Comparison of ENCODE assay signal across 20 cellular contexts in the genomic region with DNA sequence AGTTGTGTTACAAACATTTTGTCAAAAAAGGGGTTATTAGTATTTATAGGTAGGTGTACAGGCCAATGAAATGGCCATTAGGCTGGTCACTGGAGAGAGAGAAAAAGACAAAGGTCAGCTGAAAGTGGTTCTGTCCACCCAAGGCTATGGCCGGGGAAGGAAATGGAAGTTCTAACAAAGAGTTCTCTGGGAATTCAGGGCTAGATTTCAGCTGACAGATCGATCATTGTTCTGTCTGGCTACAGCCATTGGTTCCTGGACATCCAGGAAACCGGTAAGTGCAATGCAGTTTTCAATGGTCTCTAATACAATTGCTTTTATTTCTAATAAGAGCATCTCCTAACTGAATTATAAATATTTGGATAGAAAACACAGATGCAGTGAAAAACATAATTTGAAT. TPM values are rescaled to one million over a fixed set of nuclear protein-coding genes. Genes with fewer than 3 reads are reported as not detected.
A peak's percentile ranks its signal among the peaks of the same experiment; 100 is the strongest.
DNase-seq lines count a peak whose midpoint lies in the region; ATAC-seq and TF ChIP-seq lines count a peak whose summit lies in the region.
"Had no signal": no experiment of that assay in that cellular context is flagged by ENCODE, and none has a peak within 500 bp of the region (broad histone marks: within the 10 kb centered on the region; RNA-seq: fewer than 3 reads in every experiment).

No MANE protein-coding gene starts in this region.

- DNase-seq in activated CD4-positive, alpha-beta T cell treated with anti-CD3 and anti-CD28 coated beads for 36 hours, result no peak
- DNase-seq in activated CD4-positive, alpha-beta T cell treated with anti-CD3 and anti-CD28 coated beads, Interleukin-2, amount 50 U/mL, for 1 hour, result no peak
- DNase-seq in PC-9 (no peak), trophoblast cell (no peak), caudate nucleus (lab: John Stamatoyannopoulos, UW) (no peak), glutamatergic neuron (no peak)
- DNase-seq in activated CD4-positive, alpha-beta memory T cell treated with anti-CD3 and anti-CD28 coated beads, Interleukin-2, amount 10 ng/mL, durations not matched to agents 7 days and 5 days, result no peak
- DNase-seq: Kasumi-1, MV-4-11, NCI-H1105, NCI-H2029, NCI-H446, NCI-H524 treated with DMSO at 0.1 percent for 48 hours, NCI-H774, SJCRH30 had no signal

- H3K4me1 Mint-ChIP-seq in activated CD4-positive, alpha-beta T cell treated with anti-CD3 and anti-CD28 coated beads for 36 hours, result peaks cover 35% of the 10 kb centered on the region
- peaks cover 38% of the 10 kb centered on the region for H3K4me1 Mint-ChIP-seq in activated CD4-positive, alpha-beta memory T cell treated with anti-CD3 and anti-CD28 coated beads, Interleukin-2, amount 10 ng/mL, durations not matched to agents 7 days and 5 days
- H3K4me1 Mint-ChIP-seq in glutamatergic neuron (ENCODE audit: low read depth, unreplicated experiment), result peaks cover 22% of the 10 kb centered on the region

- H3K79me2 ChIP-seq in PC-9 (ENCODE audit: low read depth) (peaks cover 97% of the 10 kb centered on the region), trophoblast cell (ENCODE audit: control insufficient read depth, insufficient read depth, low read length, poor library complexity) (peaks cover 33% of the 10 kb centered on the region)

- H3K14ac ChIP-seq in trophoblast cell (ENCODE audit: low read length), result no peak overlapping the region

- no peak overlapping the region for H4K91ac ChIP-seq in trophoblast cell (ENCODE audit: low read depth, low read length)

- H3K9me3 ChIP-seq in PC-9 (ENCODE audit: insufficient read depth, low read depth) (no peaks in the 10 kb centered on the region), gastroesophageal sphincter (no peaks in the 10 kb centered on the region), trophoblast cell (ENCODE audit: insufficient read depth, low read depth, low read length) (no peaks in the 10 kb centered on the region)
- H3K9me3 ChIP-seq: SJCRH30 had no signal

- WGBS in gastroesophageal sphincter (ENCODE audit: low coverage in 1 of 2), 2 donors, result 61 to 76% methylated on average over 3 of the region's 3 CpGs
- WGBS in trophoblast cell (ENCODE audit: extremely low coverage, insufficient coverage, insufficient read length), result no CpG with 5 or more reads among the region's 3 CpGs

- no peak overlapping the region for H3K23ac ChIP-seq in trophoblast cell (ENCODE audit: low read length)

- no peak for ATAC-seq in activated CD4-positive, alpha-beta T cell treated with anti-CD3 and anti-CD28 coated beads for 36 hours
- ATAC-seq in gastroesophageal sphincter, result no peak
- ATAC-seq: HepG2, K562, Right ventricle myocardium inferior had no signal

- peak overlapping the region; percentile 52 for H3K27ac Mint-ChIP-seq in activated CD4-positive, alpha-beta T cell treated with anti-CD3 and anti-CD28 coated beads for 36 hours
- no peak overlapping the region for H3K27ac Mint-ChIP-seq in activated CD4-positive, alpha-beta memory T cell treated with anti-CD3 and anti-CD28 coated beads, Interleukin-2, amount 10 ng/mL, durations not matched to agents 7 days and 5 days
- no peak overlapping the region for H3K27ac Mint-ChIP-seq in glutamatergic neuron (ENCODE audit: unreplicated experiment)

- H3K27ac ChIP-seq in PC-9 (peak overlapping the region; percentile 11), gastroesophageal sphincter (peak overlapping the region in 3 of 4 donors; percentile 8 to 24 (median 12)), trophoblast cell (ENCODE audit: low read depth, low read length) (no peak overlapping the region), caudate nucleus (ENCODE audit: low read depth, low read length) (no peak overlapping the region)
- H3K27ac ChIP-seq: 22Rv1, SJCRH30 had no signal

- TF ChIP-seq EP300 in gastroesophageal sphincter (IDR thresholded peaks at IDR 0.05), result no peak

- POLR2A ChIA-PET in activated CD4-positive, alpha-beta T cell treated with anti-CD3 and anti-CD28 coated beads for 36 hours (lab: Charles Lee), result no interaction called here
- POLR2A ChIA-PET in PC-9 (lab: Charles Lee; ENCODE audit: unreplicated experiment), result no interaction called here
- POLR2A ChIA-PET in activated CD4-positive, alpha-beta memory T cell treated with anti-CD3 and anti-CD28 coated beads, Interleukin-2, amount 10 ng/mL, durations not matched to agents 7 days and 5 days (lab: Charles Lee), result no interaction called here

- H2BK5ac ChIP-seq in trophoblast cell (ENCODE audit: low read depth, low read length, poor library complexity), result no peak overlapping the region

- H3K4me1 ChIP-seq in PC-9 (replicated peaks; ENCODE audit: insufficient read depth) (peaks cover 27% of the 10 kb centered on the region), gastroesophageal sphincter (peaks cover 16 to 100% (median 69%) of the 10 kb centered on the region in 3 donors), trophoblast cell (ENCODE audit: control insufficient read depth in 1 of 2, insufficient read depth in 2 of 2, low read length in 2 of 2) (peaks cover 37 to 45% of the 10 kb centered on the region in 2 experiments)
- H3K4me1 ChIP-seq: SJCRH30 had no signal

- peaks cover 29% of the 10 kb centered on the region for H3K79me1 ChIP-seq in trophoblast cell (ENCODE audit: low read length)

- H3K4me3 Mint-ChIP-seq in activated CD4-positive, alpha-beta T cell treated with anti-CD3 and anti-CD28 coated beads for 36 hours, result no peak overlapping the region
- H3K4me3 Mint-ChIP-seq in activated CD4-positive, alpha-beta memory T cell treated with anti-CD3 and anti-CD28 coated beads, Interleukin-2, amount 10 ng/mL, durations not matched to agents 7 days and 5 days, result no peak overlapping the region
- no peak overlapping the region for H3K4me3 Mint-ChIP-seq in glutamatergic neuron (ENCODE audit: unreplicated experiment)

- BruUV-seq in PC-9 (replicated peaks; lab: Mats Ljungman, UMichigan), result no TSS peak

- peaks cover 31% of the 10 kb centered on the region for H3F3A ChIP-seq in PC-9 (ENCODE audit: insufficient read depth, low read depth)

- H3K4me3 ChIP-seq in PC-9 (no peak overlapping the region), gastroesophageal sphincter (no peak overlapping the region), trophoblast cell (ENCODE audit: low read depth, low read length) (no peak overlapping the region)
- H3K4me3 ChIP-seq: K562, SJCRH30 had no signal

- H3K36me3 ChIP-seq in PC-9 (ENCODE audit: low read depth) (peaks cover 64% of the 10 kb centered on the region), gastroesophageal sphincter (no peaks in the 10 kb centered on the region), trophoblast cell (ENCODE audit: control insufficient read depth in 1 of 2, insufficient read depth in 2 of 2, low read length in 2 of 2) (peaks cover 8 to 9% of the 10 kb centered on the region in 2 experiments)
- H3K36me3 ChIP-seq: SJCRH30 had no signal

- no peak overlapping the region for H2BK120ac ChIP-seq in trophoblast cell (ENCODE audit: insufficient read depth, low read length, poor library complexity)

- no peak overlapping the region for H2BK12ac ChIP-seq in trophoblast cell (ENCODE audit: low read length)

- H3K27me3 ChIP-seq in PC-9 (ENCODE audit: insufficient read depth, low read depth), result no peaks in the 10 kb centered on the region
- no peaks in the 10 kb centered on the region for H3K27me3 ChIP-seq in gastroesophageal sphincter
- no peaks in the 10 kb centered on the region for H3K27me3 ChIP-seq in trophoblast cell (ENCODE audit: insufficient read depth, low read length)
- H3K27me3 ChIP-seq: SJCRH30 had no signal

- H4K20me1 ChIP-seq in PC-9 (ENCODE audit: insufficient read depth), result peaks cover 6% of the 10 kb centered on the region

- no peak for TF ChIP-seq CTCF in PC-9 (conservative IDR thresholded peaks at IDR 0.05)
- TF ChIP-seq CTCF in gastroesophageal sphincter (IDR thresholded peaks at IDR 0.05), result no peak
- TF ChIP-seq CTCF in glutamatergic neuron (IDR thresholded peaks at IDR 0.05; ENCODE audit: partially characterized antibody, unreplicated experiment), result no peak

- H3K9me2 ChIP-seq in PC-9 (ENCODE audit: insufficient read depth), result no peaks in the 10 kb centered on the region

- TF ChIP-seq POLR2A in gastroesophageal sphincter (IDR thresholded peaks at IDR 0.05), result no peak

- H3K4ac ChIP-seq in trophoblast cell (ENCODE audit: low read depth, low read length), result peak overlapping the region; percentile 84

- no peaks in the 10 kb centered on the region for H3K9me3 Mint-ChIP-seq in activated CD4-positive, alpha-beta T cell treated with anti-CD3 and anti-CD28 coated beads for 36 hours (ENCODE audit: low read depth)
- no peaks in the 10 kb centered on the region for H3K9me3 Mint-ChIP-seq in activated CD4-positive, alpha-beta memory T cell treated with anti-CD3 and anti-CD28 coated beads, Interleukin-2, amount 10 ng/mL, durations not matched to agents 7 days and 5 days
- H3K9me3 Mint-ChIP-seq in glutamatergic neuron (ENCODE audit: unreplicated experiment), result peaks cover 10% of the 10 kb centered on the region

- no peak overlapping the region for H4K12ac ChIP-seq in trophoblast cell (ENCODE audit: low read depth, low read length)

- no peak overlapping the region for H3K18ac ChIP-seq in trophoblast cell (ENCODE audit: low read length)

- H2AFZ ChIP-seq in PC-9 (no peak overlapping the region), trophoblast cell (ENCODE audit: insufficient read depth, low read length, poor library complexity) (no peak overlapping the region)

- H3K36me3 Mint-ChIP-seq in activated CD4-positive, alpha-beta T cell treated with anti-CD3 and anti-CD28 coated beads for 36 hours (ENCODE audit: low read depth), result peaks cover 5% of the 10 kb centered on the region
- H3K36me3 Mint-ChIP-seq in activated CD4-positive, alpha-beta memory T cell treated with anti-CD3 and anti-CD28 coated beads, Interleukin-2, amount 10 ng/mL, durations not matched to agents 7 days and 5 days (ENCODE audit: low read depth), result peaks cover 6% of the 10 kb centered on the region
- H3K36me3 Mint-ChIP-seq in glutamatergic neuron (ENCODE audit: unreplicated experiment), result peaks cover 4% of the 10 kb centered on the region

- H2AK5ac ChIP-seq in trophoblast cell (ENCODE audit: low read length), result no peak overlapping the region

- no peak overlapping the region for H3K9ac ChIP-seq in trophoblast cell (ENCODE audit: low read length)

- intact Hi-C loops in activated CD4-positive, alpha-beta T cell treated with anti-CD3 and anti-CD28 coated beads for 36 hours (cut with DNase I, micrococcal nuclease), result no loop called here
- intact Hi-C loops in PC-9 (cut with micrococcal nuclease; ENCODE audit: unreplicated experiment), result no loop called here

- H4K8ac ChIP-seq in trophoblast cell (ENCODE audit: low read depth, low read length), result no peak overlapping the region

- CTCF ChIA-PET in activated CD4-positive, alpha-beta T cell treated with anti-CD3 and anti-CD28 coated beads for 36 hours (lab: Charles Lee), result no interaction called here
- CTCF ChIA-PET in PC-9 (lab: Charles Lee), result no interaction called here
- CTCF ChIA-PET in activated CD4-positive, alpha-beta memory T cell treated with anti-CD3 and anti-CD28 coated beads, Interleukin-2, amount 10 ng/mL, durations not matched to agents 7 days and 5 days (lab: Charles Lee), result no interaction called here

- no peaks in the 10 kb centered on the region for H3K27me3 Mint-ChIP-seq in activated CD4-positive, alpha-beta T cell treated with anti-CD3 and anti-CD28 coated beads for 36 hours
- no peaks in the 10 kb centered on the region for H3K27me3 Mint-ChIP-seq in activated CD4-positive, alpha-beta memory T cell treated with anti-CD3 and anti-CD28 coated beads, Interleukin-2, amount 10 ng/mL, durations not matched to agents 7 days and 5 days
- H3K27me3 Mint-ChIP-seq in glutamatergic neuron (ENCODE audit: unreplicated experiment), result peaks cover 2% of the 10 kb centered on the region

- H3K4me2 ChIP-seq in PC-9 (no peak overlapping the region), trophoblast cell (ENCODE audit: low read length) (no peak overlapping the region)

RNA-seq across cellular contexts. Expression of a gene that starts 42.5 kb away (rescaled TPM):
- total RNA-seq in activated CD4-positive, alpha-beta T cell treated with anti-CD3 and anti-CD28 coated beads for 36 hours, result 10 to 100 TPM; 16.7 to 24.5 TPM
- total RNA-seq in PC-9 (2021) (57.7 and 91.3 TPM in 2 replicates), gastroesophageal sphincter (100 to 1,000 TPM; 113 to 129 (median 118) TPM), glutamatergic neuron (ENCODE audit: unreplicated experiment) (12.4 TPM)
- 173 and 175 TPM in 2 replicates for polyA plus RNA-seq in trophoblast cell (2013)
- 10 to 100 TPM; 18.0 to 18.8 TPM for total RNA-seq in activated CD4-positive, alpha-beta memory T cell treated with anti-CD3 and anti-CD28 coated beads, Interleukin-2, amount 10 ng/mL, durations not matched to agents 7 days and 5 days

Comparison
In these comparisons a context has a peak if more than half of its experiments do, and no peak if none do; other contexts are left out.
1. H3K27ac ChIP-seq: peak in PC-9 (single experiment) and gastroesophageal sphincter (3 of 4); none in trophoblast cell (single experiment) and caudate nucleus (single experiment).